22 cellular contexts compared by ENCODE assay signal in the genomic region with DNA sequence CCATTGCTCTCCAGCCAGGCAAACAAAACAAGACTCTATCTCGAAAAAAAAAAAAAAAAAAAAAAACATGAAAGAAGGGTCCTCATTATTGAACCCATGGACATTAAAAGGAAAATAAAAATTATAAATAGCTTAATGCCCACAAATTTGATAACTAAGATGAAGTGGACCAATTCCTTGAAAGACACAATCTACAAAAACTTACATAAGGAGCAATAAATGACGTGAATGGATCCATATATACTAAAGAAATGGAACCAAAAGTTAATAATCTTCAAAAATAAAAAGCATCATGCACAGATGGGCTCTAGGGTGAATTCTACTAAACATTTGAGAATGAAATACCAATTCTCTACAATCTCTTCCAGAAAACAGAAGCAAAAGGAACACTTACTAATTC. TPM values are rescaled to one million over a fixed set of nuclear protein-coding genes. Genes with fewer than 3 reads are reported as not detected.
DNase-seq lines count a peak whose midpoint lies in the region; ATAC-seq and TF ChIP-seq lines count a peak whose summit lies in the region.
"Had no signal": no experiment of that assay in that cellular context is flagged by ENCODE, and none has a peak within 500 bp of the region (broad histone marks: within the 10 kb centered on the region; RNA-seq: fewer than 3 reads in every experiment).

No MANE protein-coding gene starts in this region.

- H3K9me3 Mint-ChIP-seq in CD4-positive, alpha-beta T cell, result no peaks in the 10 kb centered on the region
- no peaks in the 10 kb centered on the region for H3K9me3 Mint-ChIP-seq in CD8-positive, alpha-beta T cell
- no peaks in the 10 kb centered on the region for H3K9me3 Mint-ChIP-seq in central memory CD8-positive, alpha-beta T cell
- no peaks in the 10 kb centered on the region for H3K9me3 Mint-ChIP-seq in stimulated activated memory B cell treated with anti-CD40 and anti-IgM and Interleukin-4, amounts not matched to agents 10 μg/mL and 1 μg/mL and 100 μg/mL, for 72 hours
- H3K9me3 Mint-ChIP-seq: IgD-negative memory B cell had no signal

- peaks cover 51% of the 10 kb centered on the region for H3K4me1 Mint-ChIP-seq in CD4-positive, alpha-beta T cell (ENCODE audit: low read depth)
- peaks cover 43% of the 10 kb centered on the region for H3K4me1 Mint-ChIP-seq in CD8-positive, alpha-beta T cell (ENCODE audit: low read depth)
- H3K4me1 Mint-ChIP-seq in central memory CD8-positive, alpha-beta T cell, result peaks cover 35% of the 10 kb centered on the region
- peaks cover 73% of the 10 kb centered on the region for H3K4me1 Mint-ChIP-seq in stimulated activated memory B cell treated with anti-CD40 and anti-IgM and Interleukin-4, amounts not matched to agents 10 μg/mL and 1 μg/mL and 100 μg/mL, for 72 hours

- no peaks in the 10 kb centered on the region for H3K9me3 ChIP-seq in CD4-positive, alpha-beta T cell (ENCODE audit: control insufficient read depth, low read length)
- no peaks in the 10 kb centered on the region for H3K9me3 ChIP-seq in CD8-positive, alpha-beta T cell (ENCODE audit: low read length)
- H3K9me3 ChIP-seq: A549 had no signal

- no peak for ATAC-seq in CD4-positive, alpha-beta T cell (ENCODE audit: poor library complexity)
- no peak for ATAC-seq in CD8-positive, alpha-beta T cell
- ATAC-seq in central memory CD8-positive, alpha-beta T cell (replicated peaks; ENCODE audit: extremely low read depth, poor library complexity, severe bottlenecking), result no peak
- no peak for ATAC-seq in stimulated activated memory B cell treated with anti-CD40 and anti-IgM and Interleukin-4, amounts not matched to agents 10 μg/mL and 1 μg/mL and 100 μg/mL, for 72 hours
- no peak for ATAC-seq in GM21576 (IDR thresholded peaks at IDR 0.05; ENCODE audit: unreplicated experiment)
- no peak for ATAC-seq in HG03045 (IDR thresholded peaks at IDR 0.05; ENCODE audit: unreplicated experiment)
- ATAC-seq: A549, GM12878, HCT116, HepG2 had no signal

- H3K4me3 Mint-ChIP-seq in CD4-positive, alpha-beta T cell, result no peak overlapping the region
- H3K4me3 Mint-ChIP-seq in CD8-positive, alpha-beta T cell, result no peak overlapping the region
- no peak overlapping the region for H3K4me3 Mint-ChIP-seq in central memory CD8-positive, alpha-beta T cell
- no peak overlapping the region for H3K4me3 Mint-ChIP-seq in stimulated activated memory B cell treated with anti-CD40 and anti-IgM and Interleukin-4, amounts not matched to agents 10 μg/mL and 1 μg/mL and 100 μg/mL, for 72 hours
- H3K4me3 Mint-ChIP-seq: CD4-positive, alpha-beta memory T cell; IgD-negative memory B cell had no signal

- H3K36me3 ChIP-seq in CD8-positive, alpha-beta T cell (ENCODE audit: insufficient read depth, low read length), result no peaks in the 10 kb centered on the region

- H3K4me3 ChIP-seq in CD8-positive, alpha-beta T cell (ENCODE audit: low read depth, low read length), result no peak overlapping the region
- H3K4me3 ChIP-seq: A549, GM12878 had no signal

- peaks cover 16% of the 10 kb centered on the region for H3K36me3 Mint-ChIP-seq in CD4-positive, alpha-beta T cell (ENCODE audit: low read depth)
- peaks cover 3% of the 10 kb centered on the region for H3K36me3 Mint-ChIP-seq in CD8-positive, alpha-beta T cell
- H3K36me3 Mint-ChIP-seq in central memory CD8-positive, alpha-beta T cell (ENCODE audit: insufficient read depth), result peaks cover 5% of the 10 kb centered on the region
- H3K36me3 Mint-ChIP-seq in stimulated activated memory B cell treated with anti-CD40 and anti-IgM and Interleukin-4, amounts not matched to agents 10 μg/mL and 1 μg/mL and 100 μg/mL, for 72 hours, result peaks cover 16% of the 10 kb centered on the region

- peak overlapping the region; percentile 1 for H3K27ac Mint-ChIP-seq in CD4-positive, alpha-beta T cell
- peak overlapping the region; percentile 2 for H3K27ac Mint-ChIP-seq in CD8-positive, alpha-beta T cell
- peak overlapping the region; percentile 44 for H3K27ac Mint-ChIP-seq in central memory CD8-positive, alpha-beta T cell (ENCODE audit: low read depth)
- H3K27ac Mint-ChIP-seq in stimulated activated memory B cell treated with anti-CD40 and anti-IgM and Interleukin-4, amounts not matched to agents 10 μg/mL and 1 μg/mL and 100 μg/mL, for 72 hours, result peak overlapping the region; percentile 52

- no peak overlapping the region for H3K27ac ChIP-seq in CD4-positive, alpha-beta T cell (ENCODE audit: low read depth, low read length)
- no peak overlapping the region for H3K27ac ChIP-seq in CD8-positive, alpha-beta T cell (ENCODE audit: low read depth, low read length)
- H3K27ac ChIP-seq: A549, C4-2B had no signal

- peaks cover 11% of the 10 kb centered on the region for H3K4me1 ChIP-seq in CD8-positive, alpha-beta T cell (ENCODE audit: insufficient read depth, low read length)

- DNase-seq in CD4-positive, alpha-beta T cell, result no peak
- no peak for DNase-seq in CD8-positive, alpha-beta T cell
- DNase-seq in central memory CD8-positive, alpha-beta T cell (ENCODE audit: low spot score in 2 of 2), result no peak
- DNase-seq: AML-193; CD4-positive, alpha-beta memory T cell; COR-L47; DMS 273 treated with DMSO at 0.1 percent for 48 hours; DMS53; DND-41; EL; GOT3; H7; KBM-7 had no signal

- CTCF ChIA-PET in CD4-positive, alpha-beta T cell (lab: Charles Lee), result interaction anchor here (0.7 to 1.4 kb wide), 4 partner anchors 75 to 105 kb away, joined by 3 to 6 read pairs (median 4); no protein-coding TSS in a partner anchor
- CTCF ChIA-PET in CD8-positive, alpha-beta T cell (lab: Charles Lee), result interaction anchor here (0.7 to 1.6 kb wide), 5 partner anchors 14 to 105 kb away, joined by 3 to 5 read pairs (median 4); a partner anchor contains a TSS

- TF ChIP-seq CTCF in CD4-positive, alpha-beta T cell (IDR thresholded peaks at IDR 0.05), result no peak
- TF ChIP-seq CTCF in CD8-positive, alpha-beta T cell (IDR thresholded peaks at IDR 0.05), result no peak

- POLR2A ChIA-PET in CD4-positive, alpha-beta T cell (lab: Charles Lee), result interaction anchor here (1.3 kb wide), 1 partner anchor 49 kb away, joined by 3 read pairs; no protein-coding TSS in a partner anchor
- POLR2A ChIA-PET in CD8-positive, alpha-beta T cell (lab: Charles Lee), result no interaction called here

- no peaks in the 10 kb centered on the region for H3K27me3 Mint-ChIP-seq in CD4-positive, alpha-beta T cell
- H3K27me3 Mint-ChIP-seq in CD8-positive, alpha-beta T cell (ENCODE audit: low read depth), result no peaks in the 10 kb centered on the region
- H3K27me3 Mint-ChIP-seq in central memory CD8-positive, alpha-beta T cell, result no peaks in the 10 kb centered on the region
- no peaks in the 10 kb centered on the region for H3K27me3 Mint-ChIP-seq in stimulated activated memory B cell treated with anti-CD40 and anti-IgM and Interleukin-4, amounts not matched to agents 10 μg/mL and 1 μg/mL and 100 μg/mL, for 72 hours
- H3K27me3 Mint-ChIP-seq: CD4-positive, alpha-beta memory T cell; IgD-negative memory B cell had no signal

- no peaks in the 10 kb centered on the region for H3K27me3 ChIP-seq in CD4-positive, alpha-beta T cell (ENCODE audit: control insufficient read depth, insufficient read depth, low read length)
- no peaks in the 10 kb centered on the region for H3K27me3 ChIP-seq in CD8-positive, alpha-beta T cell (ENCODE audit: insufficient read depth, low read length)

- intact Hi-C loops in CD4-positive, alpha-beta T cell (cut with DNase I, micrococcal nuclease), result loop anchor here in 1 of 2 experiments (5.0 kb wide), 2 partner anchors 50 to 230 kb away; a partner anchor contains a TSS
- intact Hi-C loops in CD8-positive, alpha-beta T cell (cut with DNase I, micrococcal nuclease), result no loop called here

RNA-seq across cellular contexts. Expression of a gene that starts 47.7 kb away (rescaled TPM):
- total RNA-seq in CD4-positive, alpha-beta T cell, result 10 to 100 TPM in 1 of 2 experiments, 1 to 10 TPM in 1; 9.8 to 12.1 TPM
- 10 to 100 TPM; 11.2 to 11.4 TPM for total RNA-seq in CD8-positive, alpha-beta T cell

RNA-seq across cellular contexts. Expression of a gene that starts 48.4 kb away (rescaled TPM):
- 10 to 100 TPM; 15.1 to 16.9 TPM for total RNA-seq in CD4-positive, alpha-beta T cell
- total RNA-seq in CD8-positive, alpha-beta T cell, result 10 to 100 TPM in 1 of 2 experiments, 1 to 10 TPM in 1; 9.4 to 10.8 TPM

Comparison
In these comparisons a context has a peak if more than half of its experiments do, and no peak if none do; other contexts are left out.
1. H3K27ac Mint-ChIP-seq: peak in every context shown above with its lines; median percentile 52 in stimulated activated memory B cell treated with anti-CD40 and anti-IgM and Interleukin-4, amounts not matched to agents 10 μg/mL and 1 μg/mL and 100 μg/mL, for 72 hours; 44 in central memory CD8-positive, alpha-beta T cell; 2 in CD8-positive, alpha-beta T cell; 1 in CD4-positive, alpha-beta T cell.